Comparison of ENCODE assay signal across 28 cellular contexts in genomic region chr20:61176874-61177273, GRCh38.
"Had no signal": no experiment of that assay in that cellular context is flagged by ENCODE, and none has a peak within 500 bp of the region (broad histone marks: within the 10 kb centered on the region; RNA-seq: fewer than 3 reads in every experiment).

No MANE protein-coding gene starts in this region.

- ATAC-seq: effector memory CD8-positive, alpha-beta T cell; esophagus mucosa; foreskin keratinocyte; gastrocnemius medialis; gastroesophageal sphincter; heart left ventricle; heart right ventricle had no signal

- H3K9me3 ChIP-seq: colonic mucosa, esophagus muscularis mucosa, esophagus squamous epithelium, gastrocnemius medialis, gastroesophageal sphincter, heart left ventricle, heart right ventricle had no signal

- H3K36me3 ChIP-seq: colonic mucosa, esophagus muscularis mucosa, esophagus squamous epithelium, gastrocnemius medialis, gastroesophageal sphincter, heart left ventricle, heart right ventricle had no signal

- H3K4me3 ChIP-seq: colonic mucosa, coronary artery, dorsolateral prefrontal cortex, esophagus muscularis mucosa, esophagus squamous epithelium, gastrocnemius medialis, gastroesophageal sphincter, heart left ventricle, heart right ventricle had no signal

- FAIRE-seq: colon, endometrium, endothelial cell of umbilical vein, frontal cortex had no signal

- H3K27me3 ChIP-seq: colonic mucosa, gastrocnemius medialis had no signal

- H3K4me1 ChIP-seq: colonic mucosa, esophagus muscularis mucosa, esophagus squamous epithelium, gastrocnemius medialis, gastroesophageal sphincter, heart left ventricle, heart right ventricle had no signal

- H3K27ac ChIP-seq: colonic mucosa, coronary artery, dorsolateral prefrontal cortex, epithelial cell of prostate, esophagus muscularis mucosa, esophagus squamous epithelium, foreskin keratinocyte, gastrocnemius medialis, gastroesophageal sphincter, heart left ventricle, heart right ventricle had no signal

- DNase-seq: colonic mucosa; cortex of kidney; dermis blood vessel endothelial cell; dorsolateral prefrontal cortex; effector CD4-positive, alpha-beta T cell; effector CD8-positive, alpha-beta T cell; effector memory CD4-positive, alpha-beta T cell; effector memory CD8-positive, alpha-beta T cell; endodermal cell; erythroblast; esophagus squamous epithelium; foreskin fibroblast; foreskin keratinocyte; foreskin melanocyte; gastrocnemius medialis; glutamatergic neuron; head of caudate nucleus; heart left ventricle; heart right ventricle had no signal
